15 cellular contexts compared by ENCODE assay signal in the genomic region with DNA sequence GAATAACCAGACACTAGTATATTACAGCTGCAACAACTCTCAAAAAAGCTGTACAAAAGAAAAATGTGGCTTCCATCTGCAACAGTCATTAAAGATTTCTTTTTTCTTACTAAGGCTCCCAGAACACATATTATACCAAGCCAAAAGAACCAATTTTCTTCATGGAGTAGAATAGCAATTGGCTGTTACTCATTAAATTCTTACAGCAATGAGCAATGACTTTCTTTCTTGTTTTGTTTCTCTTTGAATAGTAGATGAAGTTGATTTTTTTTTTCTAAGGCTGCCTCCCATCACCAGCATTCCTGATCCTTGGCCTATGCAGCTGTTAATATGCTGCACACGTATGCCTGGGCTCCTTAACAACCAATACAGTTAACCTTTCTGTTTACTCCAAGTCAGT. TPM values are rescaled to one million over a fixed set of nuclear protein-coding genes. Genes with fewer than 3 reads are reported as not detected.
DNase-seq lines count a peak whose midpoint lies in the region; ATAC-seq and TF ChIP-seq lines count a peak whose summit lies in the region.
"Had no signal": no experiment of that assay in that cellular context is flagged by ENCODE, and none has a peak within 500 bp of the region (broad histone marks: within the 10 kb centered on the region; RNA-seq: fewer than 3 reads in every experiment).

No MANE protein-coding gene starts in this region.

- intact Hi-C loops in Right ventricle myocardium inferior (cut with DNase I), result no loop called here
- intact Hi-C loops in cardiac septum (cut with DNase I), result no loop called here
- intact Hi-C loops in upper lobe of right lung (cut with DNase I), result no loop called here

- peak; percentile 48 for ATAC-seq in Right ventricle myocardium inferior
- ATAC-seq in upper lobe of right lung, result no peak
- ATAC-seq in GM18870 (IDR thresholded peaks at IDR 0.05; ENCODE audit: unreplicated experiment), result no peak
- ATAC-seq: activated T-cell treated with anti-CD3 and anti-CD28 coated beads, Interleukin-2, amount 50 U/mL, for 4 hours; foreskin keratinocyte had no signal

- no peaks in the 10 kb centered on the region for H3K4me1 ChIP-seq in upper lobe of right lung
- H3K4me1 ChIP-seq: foreskin keratinocyte, vagina had no signal

- DNase-seq in Right ventricle myocardium inferior (ENCODE audit: missing footprints) (no peak), cardiac septum (ENCODE audit: low spot score) (no peak), caudate nucleus (lab: John Stamatoyannopoulos, UW) (no peak), kidney glomerular epithelial cell (lab: John Stamatoyannopoulos, UW) (peak; percentile 71), upper lobe of right lung (no peak), NOMO-1 (lab: John Stamatoyannopoulos, UW; ENCODE audit: unreplicated experiment in 2 of 2) (no peak), MV-4-11 (lab: John Stamatoyannopoulos, UW) (no peak)
- DNase-seq: activated T-cell treated with anti-CD3 and anti-CD28 coated beads, Interleukin-2, amount 50 U/mL, for 4 hours; foreskin keratinocyte; KG1; NCI-H187 treated with DMSO at 0.1 percent for 48 hours; SK-N-SH had no signal

- TF ChIP-seq CTCF in upper lobe of right lung (IDR thresholded peaks at IDR 0.05), result no peak

- no peaks in the 10 kb centered on the region for H3K9me3 ChIP-seq in upper lobe of right lung
- H3K9me3 ChIP-seq: neutrophil, SK-N-SH, vagina had no signal

- H3K27ac ChIP-seq in caudate nucleus (ENCODE audit: low read depth, low read length), result peak overlapping the region; percentile 55
- H3K27ac ChIP-seq in upper lobe of right lung, result peak overlapping the region; percentile 34
- H3K27ac ChIP-seq: foreskin keratinocyte, neutrophil, vagina had no signal

- peaks cover 2% of the 10 kb centered on the region for H3K36me3 ChIP-seq in upper lobe of right lung
- H3K36me3 ChIP-seq: vagina had no signal

- no peaks in the 10 kb centered on the region for H3K27me3 ChIP-seq in upper lobe of right lung
- H3K27me3 ChIP-seq: foreskin keratinocyte, neutrophil, vagina had no signal

- no peak overlapping the region for H3K4me3 ChIP-seq in upper lobe of right lung
- H3K4me3 ChIP-seq: vagina had no signal

RNA-seq across cellular contexts. Expression of a gene that starts 36.6 kb away (rescaled TPM):
- total RNA-seq in Right ventricle myocardium inferior (10.4 TPM), cardiac septum (7.5 TPM), upper lobe of right lung (187 TPM)

Comparison
In these comparisons a context has a peak if more than half of its experiments do, and no peak if none do; other contexts are left out.
1. RNA of a gene that starts 36.6 kb away (total RNA-seq): 187 TPM in upper lobe of right lung (single experiment); 10.4 TPM in Right ventricle myocardium inferior (single experiment) and 7.5 TPM in cardiac septum (single experiment); every median in the first group is over 10 times any median in the second.